Comparison of ENCODE assay signal across 11 cellular contexts in the genomic region with DNA sequence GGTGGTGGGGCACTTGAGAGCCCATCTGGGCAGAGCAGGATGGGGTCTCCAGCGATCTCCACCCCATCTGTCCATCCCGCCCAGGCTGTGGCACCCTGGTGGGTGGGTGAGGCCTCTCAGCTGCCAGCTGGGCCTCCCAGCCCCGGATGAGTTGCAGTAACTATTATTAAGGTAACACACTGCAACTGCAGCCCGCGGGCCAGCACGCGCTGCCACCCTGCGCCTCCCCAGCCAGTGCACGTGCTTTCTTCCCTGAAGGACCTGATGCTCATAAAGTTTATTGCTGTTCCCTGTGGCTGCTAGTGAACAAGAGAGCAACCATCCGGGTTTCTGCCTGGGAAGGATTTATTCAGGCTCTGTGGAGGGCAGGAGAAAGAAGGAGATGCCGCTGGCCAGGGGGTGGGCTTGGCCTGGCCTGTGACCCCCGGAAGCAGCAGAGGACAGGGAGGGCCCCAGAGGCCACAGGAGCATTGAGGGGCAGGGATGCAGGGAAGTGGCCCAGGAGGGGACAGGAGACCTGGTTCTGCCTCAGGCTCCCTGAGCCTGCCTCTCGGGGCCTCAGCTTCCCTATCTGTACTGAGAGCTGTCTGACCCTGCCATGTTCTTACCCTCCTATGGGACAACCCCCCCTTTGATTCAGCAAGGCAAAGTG. TPM values are rescaled to one million over a fixed set of nuclear protein-coding genes. Genes with fewer than 3 reads are reported as not detected.
A peak's percentile ranks its signal among the peaks of the same experiment; 100 is the strongest.
DNase-seq lines count a peak whose midpoint lies in the region; ATAC-seq and TF ChIP-seq lines count a peak whose summit lies in the region.
"Had no signal": no experiment of that assay in that cellular context is flagged by ENCODE, and none has a peak within 500 bp of the region (broad histone marks: within the 10 kb centered on the region; RNA-seq: fewer than 3 reads in every experiment).

No MANE protein-coding gene starts in this region.

- peak overlapping the region; percentile 63 for H3K27ac Mint-ChIP-seq in HFFc6
- H3K27ac Mint-ChIP-seq in CD14-positive monocyte, result no peak overlapping the region
- H3K27ac Mint-ChIP-seq: stimulated activated naive CD8-positive, alpha-beta T cell treated with anti-CD3 and anti-CD28 coated beads, Interleukin-15, Interleukin-2, amounts not matched to agents 100 ng/mL and 50 ng/mL, for 24 hours had no signal

- peak overlapping the region; percentile 93 for H3K27ac ChIP-seq in RWPE1
- peak overlapping the region; percentile 66 for H3K27ac ChIP-seq in right cardiac atrium (ENCODE audit: low read length)
- peak overlapping the region; percentile 100 for H3K27ac ChIP-seq in skeletal muscle tissue (ENCODE audit: low read depth, low read length)

- TF ChIP-seq CTCF in HFFc6 (IDR thresholded peaks at IDR 0.05) (no peak), RWPE1 (conservative IDR thresholded peaks at IDR 0.05; ENCODE audit: low read depth) (no peak), CD14-positive monocyte (IDR thresholded peaks at IDR 0.05) (no peak)

- no peak overlapping the region for H3K4me3 Mint-ChIP-seq in HFFc6
- no peak overlapping the region for H3K4me3 Mint-ChIP-seq in CD14-positive monocyte
- H3K4me3 Mint-ChIP-seq: stimulated activated naive CD8-positive, alpha-beta T cell treated with anti-CD3 and anti-CD28 coated beads, Interleukin-15, Interleukin-2, amounts not matched to agents 100 ng/mL and 50 ng/mL, for 24 hours had no signal

- no peaks in the 10 kb centered on the region for H3K9me3 ChIP-seq in right cardiac atrium (ENCODE audit: control insufficient read depth, low read length)
- no peaks in the 10 kb centered on the region for H3K9me3 ChIP-seq in skeletal muscle tissue (ENCODE audit: control insufficient read depth in 3 of 3, low read length in 3 of 3)

- H3K4me1 Mint-ChIP-seq in HFFc6 (ENCODE audit: low read depth) (peaks cover 29% of the 10 kb centered on the region), CD14-positive monocyte (peaks cover 6% of the 10 kb centered on the region)

- ATAC-seq in right cardiac atrium (peak in 1 of 2 donors; percentile 2), HG03095 (IDR thresholded peaks at IDR 0.05; ENCODE audit: unreplicated experiment) (no peak)

- H3K9me3 Mint-ChIP-seq in HFFc6 (no peaks in the 10 kb centered on the region), CD14-positive monocyte (no peaks in the 10 kb centered on the region)
- H3K9me3 Mint-ChIP-seq: stimulated activated naive CD8-positive, alpha-beta T cell treated with anti-CD3 and anti-CD28 coated beads, Interleukin-15, Interleukin-2, amounts not matched to agents 100 ng/mL and 50 ng/mL, for 24 hours had no signal

- DNase-seq in HFFc6, result no peak
- no peak for DNase-seq in RWPE1 (ENCODE audit: low spot score)
- DNase-seq in right cardiac atrium, result no peak
- DNase-seq in UCSD-AML1 (lab: John Stamatoyannopoulos, UW; ENCODE audit: unreplicated experiment), result no peak
- DNase-seq in CD14-positive monocyte (ENCODE audit: low spot score), result no peak
- no peak for DNase-seq in COLO829 (ENCODE audit: low spot score)

- POLR2A ChIA-PET in RWPE1 (lab: Yijun Ruan, JAX; ENCODE audit: low non-redundant PET), result no interaction called here

- H3K36me3 Mint-ChIP-seq in HFFc6 (ENCODE audit: low read depth) (no peaks in the 10 kb centered on the region), CD14-positive monocyte (no peaks in the 10 kb centered on the region)

- no peaks in the 10 kb centered on the region for H3K27me3 ChIP-seq in right cardiac atrium (ENCODE audit: control insufficient read depth, insufficient read depth)
- peaks cover 0 to 5% (median 0%) of the 10 kb centered on the region in 3 donors for H3K27me3 ChIP-seq in skeletal muscle tissue (ENCODE audit: control insufficient read depth in 3 of 3, insufficient read depth in 3 of 3, low read length in 3 of 3)

- H3K27me3 Mint-ChIP-seq in HFFc6 (ENCODE audit: insufficient read depth) (peaks cover under 1% of the 10 kb centered on the region), CD14-positive monocyte (ENCODE audit: low read depth in 3 of 3) (peaks cover 1 to 14% (median 4%) of the 10 kb centered on the region in 3 donors)
- H3K27me3 Mint-ChIP-seq: stimulated activated naive CD8-positive, alpha-beta T cell treated with anti-CD3 and anti-CD28 coated beads, Interleukin-15, Interleukin-2, amounts not matched to agents 100 ng/mL and 50 ng/mL, for 24 hours had no signal

- CTCF ChIA-PET in RWPE1 (lab: Yijun Ruan, JAX), result interaction anchor here (0.6 to 4.5 kb wide), 13 partner anchors 13 to 764 kb away, joined by 3 to 46 read pairs (median 3); a partner anchor contains a TSS

- peaks cover 3% of the 10 kb centered on the region for H3K4me1 ChIP-seq in right cardiac atrium (ENCODE audit: control insufficient read depth, insufficient read depth, low read length)
- H3K4me1 ChIP-seq in skeletal muscle tissue (ENCODE audit: control insufficient read depth in 3 of 3, insufficient read depth in 3 of 3, low read length in 3 of 3), result peaks cover 70 to 83% (median 73%) of the 10 kb centered on the region in 3 donors

- H3K4me3 ChIP-seq in right cardiac atrium (ENCODE audit: low read length), result peak overlapping the region; percentile 30
- H3K4me3 ChIP-seq in skeletal muscle tissue (ENCODE audit: low read length in 3 of 3), result peak overlapping the region; percentile 91 to 99 (median 98)

- intact Hi-C loops in right cardiac atrium (cut with DNase I), result loop anchor here in 1 of 4 donors (5.0 kb wide), 1 partner anchor 163 kb away; a partner anchor contains a TSS
- intact Hi-C loops in CD14-positive monocyte (cut with micrococcal nuclease), result no loop called here

- peak overlapping the region; percentile 99 to 100 (median 100) for H3K9ac ChIP-seq in skeletal muscle tissue (ENCODE audit: low read depth in 1 of 3, low read length in 3 of 3)

- peaks cover 5 to 17% (median 16%) of the 10 kb centered on the region in 3 donors for H3K36me3 ChIP-seq in skeletal muscle tissue (ENCODE audit: control insufficient read depth in 3 of 3, insufficient read depth in 3 of 3, low read length in 3 of 3)

- 70% methylated on average over 13 of the region's 13 CpGs for WGBS in right cardiac atrium

RNA-seq across cellular contexts. Expression of a gene that starts 1.7 kb away (rescaled TPM):
- under 1 TPM in 4 of 6 experiments, not detected in 2; 0.25 to 0.83 (median 0.50) TPM for total RNA-seq in HFFc6 (2021; fragmentation: NEBNext Ultra II Directional; extraction: Animal tissue kit (Norgen Biotek cat#: 25700))
- total RNA-seq in right cardiac atrium (10 to 100 TPM in 3 of 4 donors, 1 to 10 TPM in 1; 10.0 to 44.4 (median 27.1) TPM), skeletal muscle tissue (13.6 TPM)
- polyA plus RNA-seq in right cardiac atrium (14.4 TPM), CD14-positive monocyte (not detected)
- total RNA-seq: HT1080 had no signal

RNA-seq across cellular contexts. Expression of a gene that starts 33.5 kb away (rescaled TPM):
- 100 to 1,000 TPM; 109 to 167 (median 140) TPM for total RNA-seq in HFFc6 (2021; fragmentation: NEBNext Ultra II Directional; extraction: Animal tissue kit (Norgen Biotek cat#: 25700))
- total RNA-seq in right cardiac atrium, result 100 to 1,000 TPM; 188 to 264 (median 233) TPM
- 376 TPM for polyA plus RNA-seq in right cardiac atrium
- 26.1 TPM for total RNA-seq in skeletal muscle tissue
- 10 to 100 TPM; 37.2 to 39.3 TPM for polyA plus RNA-seq in CD14-positive monocyte

RNA-seq across cellular contexts. Expression of a gene that starts 43.9 kb away (rescaled TPM):
- total RNA-seq in HFFc6 (2021; fragmentation: NEBNext Ultra II Directional; extraction: Animal tissue kit (Norgen Biotek cat#: 25700)), result 10 to 100 TPM; 42.4 to 46.7 (median 44.9) TPM
- total RNA-seq in right cardiac atrium, result 10 to 100 TPM; 29.5 to 34.6 (median 32.9) TPM
- 33.2 TPM for polyA plus RNA-seq in right cardiac atrium
- 21.9 TPM for total RNA-seq in skeletal muscle tissue
- 10 to 100 TPM; 11.4 to 13.8 TPM for polyA plus RNA-seq in CD14-positive monocyte

RNA-seq across cellular contexts. Expression of a gene that starts 58.8 kb away (rescaled TPM):
- total RNA-seq in HFFc6 (2021; fragmentation: NEBNext Ultra II Directional; extraction: Animal tissue kit (Norgen Biotek cat#: 25700)), result not detected
- total RNA-seq in right cardiac atrium, result not detected
- not detected for polyA plus RNA-seq in right cardiac atrium
- total RNA-seq in skeletal muscle tissue, result not detected
- not detected for polyA plus RNA-seq in CD14-positive monocyte
- total RNA-seq: HT1080, omental fat pad had no signal
